In genomic region chr21:17495680-17496079, GRCh38 we compare ENCODE assay signal across 21 cellular contexts. TPM values are rescaled to one million over a fixed set of nuclear protein-coding genes. Genes with fewer than 3 reads are reported as not detected.
A peak's percentile ranks its signal among the peaks of the same experiment; 100 is the strongest.
DNase-seq lines count a peak whose midpoint lies in the region; ATAC-seq and TF ChIP-seq lines count a peak whose summit lies in the region.
"Had no signal": no experiment of that assay in that cellular context is flagged by ENCODE, and none has a peak within 500 bp of the region (broad histone marks: within the 10 kb centered on the region; RNA-seq: fewer than 3 reads in every experiment).

No MANE protein-coding gene starts in this region.

- TF ChIP-seq CTCF in AG10803 (conservative IDR thresholded peaks at IDR 0.05; ENCODE audit: low read length): no peak
- no peak for TF ChIP-seq CTCF in cardiac fibroblast (IDR thresholded peaks at IDR 0.05; ENCODE audit: low read depth, low read length)
- no peak for TF ChIP-seq CTCF in type B pancreatic cell (conservative IDR thresholded peaks at IDR 0.05)

- H3K4me3 ChIP-seq in AG10803 (ENCODE audit: low read length) (no peak overlapping the region), cardiac fibroblast (replicated peaks in 1 of 2; ENCODE audit: low read depth in 2 of 2, low read length in 2 of 2) (no peak overlapping the region)
- H3K4me3 ChIP-seq: coronary artery, lower lobe of right lung, thoracic aorta had no signal

- H3K4me3 Mint-ChIP-seq in type B pancreatic cell: no peak overlapping the region
- no peak overlapping the region for H3K4me3 Mint-ChIP-seq in activated T-helper 2 cell treated with anti-CD3 and anti-CD28 coated beads, Interferon-gamma antibody, Interleukin-2, Interleukin-4, amounts not matched to agents 10 μg/mL and 5 μg/mL and 100 μg/mL, durations not matched to agents 14 hours and 24 hours and 36 hours (ENCODE audit: low read depth)
- H3K4me3 Mint-ChIP-seq: activated CD4-positive, alpha-beta memory T cell treated with anti-CD3 and anti-CD28 coated beads, Interleukin-2, amount 10 ng/mL, durations not matched to agents 7 days and 5 days; activated naive CD4-positive, alpha-beta T cell treated with anti-CD3 and anti-CD28 coated beads for 36 hours; H9; T-helper 2 cell treated with Interferon-gamma antibody and Interleukin-4, amounts not matched to agents 5 μg/mL and 100 μg/mL, for 36 hours had no signal

- no peak for ATAC-seq in GM18909 (IDR thresholded peaks at IDR 0.05; ENCODE audit: poor library complexity, unreplicated experiment)
- ATAC-seq: lower lobe of right lung had no signal

- H3K9me3 Mint-ChIP-seq in type B pancreatic cell: no peaks in the 10 kb centered on the region
- no peaks in the 10 kb centered on the region for H3K9me3 Mint-ChIP-seq in activated T-helper 2 cell treated with anti-CD3 and anti-CD28 coated beads, Interferon-gamma antibody, Interleukin-2, Interleukin-4, amounts not matched to agents 10 μg/mL and 5 μg/mL and 100 μg/mL, durations not matched to agents 14 hours and 24 hours and 36 hours
- H3K9me3 Mint-ChIP-seq: activated CD4-positive, alpha-beta memory T cell treated with anti-CD3 and anti-CD28 coated beads, Interleukin-2, amount 10 ng/mL, durations not matched to agents 7 days and 5 days; activated naive CD4-positive, alpha-beta T cell treated with anti-CD3 and anti-CD28 coated beads for 36 hours; H9; T-helper 2 cell treated with Interferon-gamma antibody and Interleukin-4, amounts not matched to agents 5 μg/mL and 100 μg/mL, for 36 hours had no signal

- no peaks in the 10 kb centered on the region for H3K36me3 Mint-ChIP-seq in type B pancreatic cell
- no peaks in the 10 kb centered on the region for H3K36me3 Mint-ChIP-seq in activated T-helper 2 cell treated with anti-CD3 and anti-CD28 coated beads, Interferon-gamma antibody, Interleukin-2, Interleukin-4, amounts not matched to agents 10 μg/mL and 5 μg/mL and 100 μg/mL, durations not matched to agents 14 hours and 24 hours and 36 hours (ENCODE audit: low read depth)
- H3K36me3 Mint-ChIP-seq: CD14-positive monocyte had no signal

- H3K4me1 Mint-ChIP-seq in type B pancreatic cell (ENCODE audit: unreplicated experiment): peaks cover 7% of the 10 kb centered on the region
- peaks cover 12% of the 10 kb centered on the region for H3K4me1 Mint-ChIP-seq in activated T-helper 2 cell treated with anti-CD3 and anti-CD28 coated beads, Interferon-gamma antibody, Interleukin-2, Interleukin-4, amounts not matched to agents 10 μg/mL and 5 μg/mL and 100 μg/mL, durations not matched to agents 14 hours and 24 hours and 36 hours (ENCODE audit: low read depth)
- H3K4me1 Mint-ChIP-seq: H9 had no signal

- intact Hi-C loops in activated T-helper 2 cell treated with anti-CD3 and anti-CD28 coated beads, Interferon-gamma antibody, Interleukin-2, Interleukin-4, amounts not matched to agents 10 μg/mL and 5 μg/mL and 100 μg/mL, durations not matched to agents 14 hours and 24 hours and 36 hours (cut with micrococcal nuclease): no loop called here

- H3K27me3 Mint-ChIP-seq in type B pancreatic cell: peaks cover 4% of the 10 kb centered on the region
- H3K27me3 Mint-ChIP-seq in activated T-helper 2 cell treated with anti-CD3 and anti-CD28 coated beads, Interferon-gamma antibody, Interleukin-2, Interleukin-4, amounts not matched to agents 10 μg/mL and 5 μg/mL and 100 μg/mL, durations not matched to agents 14 hours and 24 hours and 36 hours (ENCODE audit: low read depth): peaks cover 21% of the 10 kb centered on the region

- no peak overlapping the region for H3K27ac Mint-ChIP-seq in type B pancreatic cell
- no peak overlapping the region for H3K27ac Mint-ChIP-seq in activated T-helper 2 cell treated with anti-CD3 and anti-CD28 coated beads, Interferon-gamma antibody, Interleukin-2, Interleukin-4, amounts not matched to agents 10 μg/mL and 5 μg/mL and 100 μg/mL, durations not matched to agents 14 hours and 24 hours and 36 hours
- H3K27ac Mint-ChIP-seq: activated CD4-positive, alpha-beta memory T cell treated with anti-CD3 and anti-CD28 coated beads, Interleukin-2, amount 10 ng/mL, durations not matched to agents 7 days and 5 days; activated naive CD4-positive, alpha-beta T cell treated with anti-CD3 and anti-CD28 coated beads for 36 hours; CD14-positive monocyte; H9; T-helper 2 cell treated with Interferon-gamma antibody and Interleukin-4, amounts not matched to agents 5 μg/mL and 100 μg/mL, for 36 hours had no signal

- DNase-seq in AG10803 (ENCODE audit: low read depth) (peak; percentile 12), NCI-H2081 (lab: John Stamatoyannopoulos, UW) (peak; percentile 4 to 74), cardiac fibroblast (ENCODE audit: low read depth in 2 of 2) (peak; percentile 3 to 23), kidney glomerular epithelial cell (lab: John Stamatoyannopoulos, UW) (peak; percentile 47), superior temporal gyrus (ENCODE audit: extremely low spot score) (no peak), type B pancreatic cell (ENCODE audit: extremely low spot score, unreplicated experiment) (no peak)
- no peak for DNase-seq in activated T-helper 2 cell treated with anti-CD3 and anti-CD28 coated beads, Interferon-gamma antibody, Interleukin-2, Interleukin-4, amounts not matched to agents 10 μg/mL and 5 μg/mL and 100 μg/mL, durations not matched to agents 14 hours and 24 hours and 36 hours (ENCODE audit: low spot score)
- DNase-seq: activated CD4-positive, alpha-beta memory T cell treated with anti-CD3 and anti-CD28 coated beads, Interleukin-2, amount 10 ng/mL, durations not matched to agents 7 days and 5 days; activated naive CD4-positive, alpha-beta T cell treated with anti-CD3 and anti-CD28 coated beads for 36 hours; H9; IMR-90; lower lobe of right lung; NCI-H2029 treated with DMSO at 0.1 percent for 48 hours; NCI-H526; SIG-M5; stimulated activated CD4-positive, alpha-beta T cell treated with anti-CD3 and anti-CD28 coated beads, Interleukin-15, amount 100 ng/mL, for 24 hours had no signal

RNA-seq across cellular contexts. Expression of gene CXADR, which starts 17.2 kb away (rescaled TPM):
- total RNA-seq in type B pancreatic cell (ENCODE audit: low replicate concordance): 47.3 and 52.1 TPM in 2 replicates
- total RNA-seq in activated T-helper 2 cell treated with anti-CD3 and anti-CD28 coated beads, Interferon-gamma antibody, Interleukin-2, Interleukin-4, amounts not matched to agents 10 μg/mL and 5 μg/mL and 100 μg/mL, durations not matched to agents 14 hours and 24 hours and 36 hours: 0.39 and 0.64 TPM in 2 replicates

Comparison
In these comparisons a context has a peak if more than half of its experiments do, and no peak if none do; other contexts are left out.
1. DNase-seq: peak in AG10803 (single experiment), NCI-H2081 (2 of 2), cardiac fibroblast (2 of 2) and kidney glomerular epithelial cell (single experiment); none in superior temporal gyrus (single experiment), type B pancreatic cell (single experiment) and activated T-helper 2 cell treated with anti-CD3 and anti-CD28 coated beads, Interferon-gamma antibody, Interleukin-2, Interleukin-4, amounts not matched to agents 10 μg/mL and 5 μg/mL and 100 μg/mL, durations not matched to agents 14 hours and 24 hours and 36 hours (single experiment).
2. RNA of gene CXADR, which starts 17.2 kb away (total RNA-seq): 47.3 to 52.1 TPM in type B pancreatic cell; 0.39 to 0.64 TPM in activated T-helper 2 cell treated with anti-CD3 and anti-CD28 coated beads, Interferon-gamma antibody, Interleukin-2, Interleukin-4, amounts not matched to agents 10 μg/mL and 5 μg/mL and 100 μg/mL, durations not matched to agents 14 hours and 24 hours and 36 hours; every median in the first group is over 10 times any median in the second.